Comparison of ENCODE assay signal across 9 cellular contexts in the genomic region with DNA sequence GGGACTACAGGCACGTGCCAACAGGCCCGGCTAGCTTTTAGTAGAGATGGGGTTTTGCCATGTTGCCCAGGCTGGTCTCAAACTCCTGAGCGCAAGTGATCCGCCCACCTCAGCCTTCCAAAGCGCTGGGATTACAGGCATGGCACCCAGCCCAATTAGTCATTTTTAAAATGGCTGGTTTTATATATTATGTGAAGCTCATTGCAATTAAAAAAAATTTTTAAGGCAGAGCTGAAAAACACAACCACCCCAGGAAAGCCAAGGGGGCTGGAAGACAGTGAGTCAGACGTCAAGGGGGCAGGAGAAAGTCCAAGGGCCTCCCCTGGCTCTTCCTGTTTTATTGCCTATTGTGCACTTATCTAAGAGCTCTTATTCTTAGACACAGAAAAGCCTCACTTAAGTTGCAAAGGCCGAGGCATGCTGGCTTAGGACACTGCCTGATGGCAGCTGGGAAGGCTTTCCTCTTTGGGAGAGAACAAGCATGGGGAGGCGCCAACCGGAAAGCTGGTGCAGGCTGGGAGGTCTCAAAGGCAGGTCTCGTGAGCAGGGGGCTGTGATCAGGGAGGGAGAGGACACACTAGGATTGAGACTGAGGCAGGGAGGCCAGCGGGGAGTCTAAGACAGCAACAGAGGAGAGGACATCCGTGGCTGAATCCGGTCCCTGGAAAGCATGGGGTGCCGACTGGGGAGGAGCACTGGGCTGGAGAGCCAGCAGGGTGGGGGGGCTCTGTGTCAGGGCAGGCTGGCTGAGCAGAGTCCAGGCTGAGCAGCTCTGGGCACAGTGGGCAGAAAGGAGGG. TPM values are rescaled to one million over a fixed set of nuclear protein-coding genes. Genes with fewer than 3 reads are reported as not detected.
DNase-seq lines count a peak whose midpoint lies in the region; ATAC-seq and TF ChIP-seq lines count a peak whose summit lies in the region.
"Had no signal": no experiment of that assay in that cellular context is flagged by ENCODE, and none has a peak within 500 bp of the region (broad histone marks: within the 10 kb centered on the region; RNA-seq: fewer than 3 reads in every experiment).

No MANE protein-coding gene starts in this region.

- H3K4me1 ChIP-seq in Peyer's patch, result peaks cover 0 to 20% (median 2%) of the 10 kb centered on the region in 4 donors

- no peaks in the 10 kb centered on the region for H3K27me3 ChIP-seq in Peyer's patch

- H3K27ac Mint-ChIP-seq in progenitor cell of endocrine pancreas (peak overlapping the region; percentile 65), glutamatergic neuron (ENCODE audit: unreplicated experiment) (no peak overlapping the region)

- ATAC-seq in HG02938 (IDR thresholded peaks at IDR 0.05; ENCODE audit: unreplicated experiment), result no peak

- H3K4me1 Mint-ChIP-seq in progenitor cell of endocrine pancreas (ENCODE audit: low read depth) (peaks cover 2% of the 10 kb centered on the region), glutamatergic neuron (ENCODE audit: low read depth, unreplicated experiment) (no peaks in the 10 kb centered on the region)

- H3K4me3 ChIP-seq in Peyer's patch, result peak overlapping the region in 1 of 4 donors; percentile 4

- TF ChIP-seq POLR2A in Peyer's patch (IDR thresholded peaks at IDR 0.05), result no peak

- DNase-seq in EL (peak; percentile 85), Peyer's patch (peak in 2 of 3 donors; percentile 59 to 68), fibroblast of gingiva (ENCODE audit: low read depth) (peak; percentile 60), progenitor cell of endocrine pancreas (ENCODE audit: low spot score, unreplicated experiment) (no peak), activated gamma-delta T cell (lab: John Stamatoyannopoulos, UW) (no peak), glutamatergic neuron (no peak)
- no peak for DNase-seq in stimulated activated CD8-positive, alpha-beta memory T cell treated with anti-CD3 and anti-CD28 coated beads, Interleukin-4, amount 100 ng/mL, for 48 hours
- DNase-seq: NCI-H69 had no signal

- TF ChIP-seq CTCF in Peyer's patch (IDR thresholded peaks at IDR 0.05) (no peak), progenitor cell of endocrine pancreas (IDR thresholded peaks at IDR 0.05; ENCODE audit: unreplicated experiment) (no peak), glutamatergic neuron (IDR thresholded peaks at IDR 0.05; ENCODE audit: partially characterized antibody, unreplicated experiment) (no peak)

- no peak overlapping the region for H3K4me3 Mint-ChIP-seq in progenitor cell of endocrine pancreas (ENCODE audit: low read depth)
- no peak overlapping the region for H3K4me3 Mint-ChIP-seq in glutamatergic neuron (ENCODE audit: unreplicated experiment)

- H3K36me3 ChIP-seq in Peyer's patch, result no peaks in the 10 kb centered on the region

- no peaks in the 10 kb centered on the region for H3K9me3 ChIP-seq in Peyer's patch

- H3K27me3 Mint-ChIP-seq in progenitor cell of endocrine pancreas (peaks cover 16% of the 10 kb centered on the region), glutamatergic neuron (ENCODE audit: unreplicated experiment) (peaks cover 7% of the 10 kb centered on the region)

- H3K36me3 Mint-ChIP-seq in progenitor cell of endocrine pancreas (ENCODE audit: insufficient read depth) (no peaks in the 10 kb centered on the region), glutamatergic neuron (ENCODE audit: unreplicated experiment) (no peaks in the 10 kb centered on the region)

- H3K9me3 Mint-ChIP-seq in progenitor cell of endocrine pancreas (ENCODE audit: low read depth), result no peaks in the 10 kb centered on the region
- H3K9me3 Mint-ChIP-seq in glutamatergic neuron (ENCODE audit: unreplicated experiment), result peaks cover 2% of the 10 kb centered on the region

- H3K27ac ChIP-seq in Peyer's patch, result peak overlapping the region in 2 of 4 donors; percentile 62 to 83

RNA-seq across cellular contexts. Expression of gene OSM, which starts 11.1 kb away (rescaled TPM):
- total RNA-seq in Peyer's patch (not detected), progenitor cell of endocrine pancreas (not detected in 2 replicates), glutamatergic neuron (ENCODE audit: unreplicated experiment) (not detected)

RNA-seq across cellular contexts. Expression of gene CASTOR1, which starts 11.6 kb away (rescaled TPM):
- total RNA-seq in Peyer's patch, result 10 to 100 TPM in 1 of 4 donors, 1 to 10 TPM in 3; 1.8 to 11.6 (median 6.0) TPM
- total RNA-seq in progenitor cell of endocrine pancreas, result 7.2 and 9.3 TPM in 2 replicates
- 4.5 TPM for total RNA-seq in glutamatergic neuron (ENCODE audit: unreplicated experiment)

RNA-seq across cellular contexts. Expression of gene LIF, which starts 31.2 kb away (rescaled TPM):
- 10 to 100 TPM in 2 of 4 donors, 1 to 10 TPM in 2; 7.4 to 19.3 (median 10.6) TPM for total RNA-seq in Peyer's patch
- total RNA-seq in progenitor cell of endocrine pancreas, result 2.3 and 3.6 TPM in 2 replicates
- 0.29 TPM for total RNA-seq in glutamatergic neuron (ENCODE audit: unreplicated experiment)

RNA-seq across cellular contexts. Expression of gene TBC1D10A, which starts 49.0 kb away (rescaled TPM):
- total RNA-seq in Peyer's patch, result 10 to 100 TPM; 18.4 to 25.9 (median 20.8) TPM
- total RNA-seq in progenitor cell of endocrine pancreas, result 10.6 and 13.4 TPM in 2 replicates
- total RNA-seq in glutamatergic neuron (ENCODE audit: unreplicated experiment), result 5.0 TPM

Comparison
In these comparisons a context has a peak if more than half of its experiments do, and no peak if none do; other contexts are left out.
1. DNase-seq: peak in EL (single experiment), Peyer's patch (2 of 3) and fibroblast of gingiva (single experiment); none in progenitor cell of endocrine pancreas (single experiment), activated gamma-delta T cell (single experiment), glutamatergic neuron (single experiment) and stimulated activated CD8-positive, alpha-beta memory T cell treated with anti-CD3 and anti-CD28 coated beads, Interleukin-4, amount 100 ng/mL, for 48 hours (single experiment).